Comparison of ENCODE assay signal across 16 cellular contexts in genomic region chr9:100213730-100214477, GRCh38.
DNase-seq lines count a peak whose midpoint lies in the region; ATAC-seq, FAIRE-seq and TF ChIP-seq lines count a peak whose summit lies in the region.
"Had no signal": no experiment of that assay in that cellular context is flagged by ENCODE, and none has a peak within 500 bp of the region (broad histone marks: within the 10 kb centered on the region; RNA-seq: fewer than 3 reads in every experiment).

No MANE protein-coding gene starts in this region.

- no peak for FAIRE-seq in bronchial epithelial cell (lab: Jason Lieb, UNC)

- H3K4me1 ChIP-seq in Karpas-422 (ENCODE audit: low read length), result peaks cover 11% of the 10 kb centered on the region
- H3K4me1 ChIP-seq in mammary epithelial cell (ENCODE audit: insufficient read depth, low read length), result no peaks in the 10 kb centered on the region

- BruUV-seq in mammary epithelial cell (replicated peaks; lab: Mats Ljungman, UMichigan), result no TSS peak

- H4K20me1 ChIP-seq in Karpas-422 (ENCODE audit: insufficient read depth, low read depth, low read length) (no peaks in the 10 kb centered on the region), mammary epithelial cell (ENCODE audit: insufficient read depth, low read length) (no peaks in the 10 kb centered on the region)
- H4K20me1 ChIP-seq: BLaER1 treated with 17β-estradiol and CSF1 and Interleukin-3, amounts not matched to agents 10 nM and 100 nM had no signal

- no peaks in the 10 kb centered on the region for H3K27me3 ChIP-seq in Karpas-422 (ENCODE audit: low read length)
- no peaks in the 10 kb centered on the region for H3K27me3 ChIP-seq in bronchial epithelial cell (ENCODE audit: control insufficient read depth, insufficient read depth, low read length)
- H3K27me3 ChIP-seq in mammary epithelial cell (ENCODE audit: insufficient read depth, low read length), result no peaks in the 10 kb centered on the region
- H3K27me3 ChIP-seq: BLaER1 treated with 17β-estradiol and CSF1 and Interleukin-3, amounts not matched to agents 10 nM and 100 nM had no signal

- WGBS in mammary epithelial cell (ENCODE audit: low coverage, missing lambda C conversion rate), result 71% methylated on average over 5 of the region's 5 CpGs

- CTCF ChIA-PET in mammary epithelial cell (lab: Charles Lee; ENCODE audit: low non-redundant PET), result no interaction called here

- H3K4me2 ChIP-seq in Karpas-422 (ENCODE audit: low read depth, low read length, poor library complexity, severe bottlenecking) (no peak overlapping the region), mammary epithelial cell (ENCODE audit: insufficient read depth, low read depth, low read length) (no peak overlapping the region)
- H3K4me2 ChIP-seq: BLaER1 treated with 17β-estradiol and CSF1 and Interleukin-3, amounts not matched to agents 10 nM and 100 nM; PC-9 had no signal

- ATAC-seq in left lobe of liver, result peak; percentile 20
- no peak for ATAC-seq in HG02678 (IDR thresholded peaks at IDR 0.05; ENCODE audit: unreplicated experiment)
- ATAC-seq: activated naive CD4-positive, alpha-beta T cell treated with anti-CD3 and anti-CD28 coated beads, Interleukin-2, amount 50 U/mL, for 72 hours had no signal

- H3K4me3 ChIP-seq in AG09309 (ENCODE audit: control insufficient read depth, low read depth, low read length) (no peak overlapping the region), Karpas-422 (ENCODE audit: low read length) (no peak overlapping the region), bronchial epithelial cell (ENCODE audit: low read depth, low read length) (no peak overlapping the region), mammary epithelial cell (replicated peaks in 1 of 3; ENCODE audit: insufficient read depth in 1 of 3, low read depth in 2 of 3, low read length in 3 of 3) (no peak overlapping the region)
- H3K4me3 ChIP-seq: BLaER1 treated with 17β-estradiol and CSF1 and Interleukin-3, amounts not matched to agents 10 nM and 100 nM; PC-9 had no signal

- DNase-seq in AG09309 (ENCODE audit: low read depth), result peak; percentile 25
- peak; percentile 33 for DNase-seq in Karpas-422
- peak; percentile 8 for DNase-seq in bronchial epithelial cell (ENCODE audit: low read depth)
- DNase-seq in left lobe of liver (ENCODE audit: low spot score), result no peak
- no peak for DNase-seq in NCI-H446 treated with DMSO at 0.1 percent for 48 hours (lab: John Stamatoyannopoulos, UW)
- no peak for DNase-seq in mammary epithelial cell
- no peak for DNase-seq in iPS-NIHi11 (ENCODE audit: low spot score)
- DNase-seq: activated CD4-positive, CD25-positive, alpha-beta regulatory T cell treated with anti-CD3 and anti-CD28 coated beads, Interleukin-2, amount 50 U/mL, for 72 hours; DMS79 treated with DMSO at 0.1 percent for 48 hours; NCI-H510A; occipital lobe; PC-9 had no signal

- H3K79me2 ChIP-seq in Karpas-422 (ENCODE audit: low read length), result no peaks in the 10 kb centered on the region; the same call in 1 of the 2 replicates
- H3K79me2 ChIP-seq in mammary epithelial cell (ENCODE audit: insufficient read depth, low read length), result no peaks in the 10 kb centered on the region

- TF ChIP-seq CTCF in AG09309 (IDR thresholded peaks at IDR 0.05; ENCODE audit: control insufficient read depth, insufficient read depth, low read depth, low read length, missing control alignments) (no peak), bronchial epithelial cell (IDR thresholded peaks at IDR 0.05; ENCODE audit: insufficient read depth, low read length, severe bottlenecking) (no peak), mammary epithelial cell (conservative IDR thresholded peaks at IDR 0.05 in 1 of 2, IDR thresholded peaks at IDR 0.05 in 1 of 2; ENCODE audit: extremely low read depth in 1 of 2, insufficient read depth in 1 of 2, low read depth in 1 of 2, low read length in 2 of 2) (no peak)

- H3K9me3 ChIP-seq in Karpas-422 (ENCODE audit: low read length), result no peaks in the 10 kb centered on the region
- no peaks in the 10 kb centered on the region for H3K9me3 ChIP-seq in mammary epithelial cell (replicated peaks; ENCODE audit: insufficient read depth, low read length)
- H3K9me3 ChIP-seq: BLaER1 treated with 17β-estradiol and CSF1 and Interleukin-3, amounts not matched to agents 10 nM and 100 nM had no signal

- no peaks in the 10 kb centered on the region for H3K9me2 ChIP-seq in Karpas-422 (replicated peaks; ENCODE audit: insufficient read depth, low read length)

- dilution Hi-C loops in mammary epithelial cell (cut with HindIII; ENCODE audit: low sequenced_read_pairs), result no loop called here

- in situ Hi-C loops in mammary epithelial cell (cut with MboI; ENCODE audit: low sequenced_read_pairs in 2 of 2), result loop anchor here (10.0 to 25.0 kb wide), 2 partner anchors 177 to 189 kb away; no protein-coding TSS in a partner anchor

- intact Hi-C loops in mammary epithelial cell (cut with micrococcal nuclease), result no loop called here

- H2AFZ ChIP-seq in Karpas-422 (ENCODE audit: low read length), result no peak overlapping the region
- no peak overlapping the region for H2AFZ ChIP-seq in mammary epithelial cell (ENCODE audit: low read depth, low read length)
- H2AFZ ChIP-seq: PC-9 had no signal

- no peak overlapping the region for H3K27ac ChIP-seq in Karpas-422 (ENCODE audit: low read length)
- no peak overlapping the region for H3K27ac ChIP-seq in mammary epithelial cell (ENCODE audit: insufficient read depth, low read depth, low read length)
- H3K27ac ChIP-seq: BLaER1 treated with 17β-estradiol and CSF1 and Interleukin-3, amounts not matched to agents 10 nM and 100 nM; epithelial cell of prostate; PC-9 had no signal

- H3K9ac ChIP-seq in Karpas-422 (ENCODE audit: low read length), result no peak overlapping the region
- no peak overlapping the region for H3K9ac ChIP-seq in mammary epithelial cell (ENCODE audit: insufficient read depth, low read length)
- H3K9ac ChIP-seq: BLaER1 treated with 17β-estradiol and CSF1 and Interleukin-3, amounts not matched to agents 10 nM and 100 nM had no signal

- H3K36me3 ChIP-seq in Karpas-422 (ENCODE audit: insufficient read depth, low read length) (no peaks in the 10 kb centered on the region), bronchial epithelial cell (ENCODE audit: control insufficient read depth, insufficient read depth, low read length) (no peaks in the 10 kb centered on the region), mammary epithelial cell (ENCODE audit: insufficient read depth, low read length) (peaks cover 2% of the 10 kb centered on the region)

Comparison
In these comparisons a context has a peak if more than half of its experiments do, and no peak if none do; other contexts are left out.
1. DNase-seq: peak in AG09309 (single experiment), Karpas-422 (single experiment) and bronchial epithelial cell (single experiment); none in left lobe of liver (single experiment), NCI-H446 treated with DMSO at 0.1 percent for 48 hours (single experiment), mammary epithelial cell (single experiment) and iPS-NIHi11 (single experiment).